Comparison of ENCODE assay signal across 18 cellular contexts in genomic region chr9:93884808-93885207, GRCh38.
"Had no signal": no experiment of that assay in that cellular context is flagged by ENCODE, and none has a peak within 500 bp of the region (broad histone marks: within the 10 kb centered on the region; RNA-seq: fewer than 3 reads in every experiment).

No MANE protein-coding gene starts in this region.

- H3K27me3 ChIP-seq: hepatocyte, neural progenitor cell, ovary had no signal

- H3K4me3 ChIP-seq: hepatocyte, left ventricle myocardium inferior, lung, neural progenitor cell, ovary, smooth muscle cell had no signal

- H3K9me3 ChIP-seq: left ventricle myocardium inferior had no signal

- H3K4me2 ChIP-seq: hepatocyte, neural progenitor cell, smooth muscle cell had no signal

- H3K9ac ChIP-seq: neural progenitor cell had no signal

- H3K36me3 ChIP-seq: left ventricle myocardium inferior, neural progenitor cell, ovary had no signal

- DNase-seq: foreskin melanocyte; head of caudate nucleus; kidney; left cardiac atrium; left ventricle myocardium inferior; mesenchymal stem cell; midbrain; nucleus accumbens; ovary; right cardiac atrium; stimulated activated CD4-positive, alpha-beta T cell treated with anti-CD3 and anti-CD28 coated beads, Interleukin-2, amount 100 ng/mL, for 48 hours; stimulated activated naive CD4-positive, alpha-beta T cell treated with Interleukin-2 at 50 U/mL for 16 hours; trophoblast cell had no signal

- ATAC-seq: left cardiac atrium; natural killer cell treated with Interleukin-12 subunit alpha and Interleukin-12 subunit beta and Interleukin-15 and Interleukin-18, amount 100 ng/mL, for 72 hours; right cardiac atrium had no signal

- H3K27ac ChIP-seq: hepatocyte, left ventricle myocardium inferior, neural progenitor cell, ovary had no signal

- H3K79me2 ChIP-seq: hepatocyte had no signal

- H2AFZ ChIP-seq: hepatocyte, neural progenitor cell had no signal

- H3K4me1 ChIP-seq: left ventricle myocardium inferior, neural progenitor cell had no signal
